8 cellular contexts compared by ENCODE assay signal in genomic region chr12:76820888-76821482, GRCh38. TPM values are rescaled to one million over a fixed set of nuclear protein-coding genes. Genes with fewer than 3 reads are reported as not detected.
DNase-seq lines count a peak whose midpoint lies in the region; ATAC-seq and TF ChIP-seq lines count a peak whose summit lies in the region.

No MANE protein-coding gene starts in this region.

- WGBS in right cardiac atrium, result 22% methylated on average over 2 of the region's 2 CpGs
- WGBS in transverse colon (ENCODE audit: low coverage in 1 of 2), 2 donors, result 46% methylated on average over 2 of the region's 2 CpGs; no CpG with 5 or more reads in 1 of the 2 donors

- H3K4me1 Mint-ChIP-seq in activated CD8-positive, alpha-beta T cell treated with anti-CD3 and anti-CD28 coated beads, Interleukin-2, amount 10 ng/mL, durations not matched to agents 7 days and 5 days (ENCODE audit: low read depth), result no peaks in the 10 kb centered on the region
- no peaks in the 10 kb centered on the region for H3K4me1 Mint-ChIP-seq in CD8-positive, alpha-beta T cell (ENCODE audit: low read depth)
- no peaks in the 10 kb centered on the region for H3K4me1 Mint-ChIP-seq in activated CD8-positive, alpha-beta T cell treated with anti-CD3 and anti-CD28 coated beads for 36 hours (ENCODE audit: low read depth)

- no peaks in the 10 kb centered on the region for H3K4me1 ChIP-seq in BE2C
- no peaks in the 10 kb centered on the region for H3K4me1 ChIP-seq in right cardiac atrium (ENCODE audit: control insufficient read depth, insufficient read depth, low read length)
- no peaks in the 10 kb centered on the region for H3K4me1 ChIP-seq in transverse colon
- H3K4me1 ChIP-seq in CD8-positive, alpha-beta T cell (ENCODE audit: insufficient read depth, low read length), result no peaks in the 10 kb centered on the region

- H3K9me3 ChIP-seq in BE2C, result no peaks in the 10 kb centered on the region
- no peaks in the 10 kb centered on the region for H3K9me3 ChIP-seq in right cardiac atrium (ENCODE audit: control insufficient read depth, low read length)
- H3K9me3 ChIP-seq in transverse colon, result no peaks in the 10 kb centered on the region
- H3K9me3 ChIP-seq in CD8-positive, alpha-beta T cell (ENCODE audit: low read length), result no peaks in the 10 kb centered on the region

- intact Hi-C loops in right cardiac atrium (cut with DNase I) (no loop called here), transverse colon (cut with DNase I; ENCODE audit: low total_unique reads) (no loop called here)
- intact Hi-C loops in CD8-positive, alpha-beta T cell (cut with DNase I, micrococcal nuclease), result no loop called here
- intact Hi-C loops in activated CD8-positive, alpha-beta T cell treated with anti-CD3 and anti-CD28 coated beads for 36 hours (cut with micrococcal nuclease), result no loop called here

- in situ Hi-C loops in transverse colon (cut with MboI; ENCODE audit: low pct_ligation_motif_present in 1 of 4, low pct_unique_long_range_greater_than_20kb in 1 of 4, low sequenced_read_pairs in 3 of 4), result loop anchor here in 1 of 4 donors (25.0 kb wide), 1 partner anchor 91 kb away; no protein-coding TSS in a partner anchor

- POLR2A ChIA-PET in activated CD8-positive, alpha-beta T cell treated with anti-CD3 and anti-CD28 coated beads, Interleukin-2, amount 10 ng/mL, durations not matched to agents 7 days and 5 days (lab: Charles Lee), result no interaction called here
- POLR2A ChIA-PET in CD8-positive, alpha-beta T cell (lab: Charles Lee), result interaction anchor here (1.0 kb wide), 1 partner anchor 11 kb away, joined by 3 read pairs; no protein-coding TSS in a partner anchor
- POLR2A ChIA-PET in activated CD8-positive, alpha-beta T cell treated with anti-CD3 and anti-CD28 coated beads for 36 hours (lab: Charles Lee), result interaction anchor here (0.6 kb wide), 1 partner anchor 34 kb away, joined by 3 read pairs; no protein-coding TSS in a partner anchor

- H3K27ac ChIP-seq in right cardiac atrium (ENCODE audit: low read length), result no peak overlapping the region
- H3K27ac ChIP-seq in transverse colon, result no peak overlapping the region
- no peak overlapping the region for H3K27ac ChIP-seq in CD8-positive, alpha-beta T cell (ENCODE audit: low read depth, low read length)

- H3K4me3 ChIP-seq in BE2C (ENCODE audit: low read depth, low read length) (no peak overlapping the region), right cardiac atrium (ENCODE audit: low read length) (no peak overlapping the region), transverse colon (no peak overlapping the region)
- no peak overlapping the region for H3K4me3 ChIP-seq in CD8-positive, alpha-beta T cell (ENCODE audit: low read depth, low read length)

- H3K27me3 ChIP-seq in BE2C, result no peaks in the 10 kb centered on the region
- H3K27me3 ChIP-seq in right cardiac atrium (ENCODE audit: control insufficient read depth, insufficient read depth), result no peaks in the 10 kb centered on the region
- H3K27me3 ChIP-seq in transverse colon, result no peaks in the 10 kb centered on the region
- no peaks in the 10 kb centered on the region for H3K27me3 ChIP-seq in CD8-positive, alpha-beta T cell (ENCODE audit: insufficient read depth, low read length)

- H3K27me3 Mint-ChIP-seq in activated CD8-positive, alpha-beta T cell treated with anti-CD3 and anti-CD28 coated beads, Interleukin-2, amount 10 ng/mL, durations not matched to agents 7 days and 5 days (ENCODE audit: low read depth), result no peaks in the 10 kb centered on the region
- no peaks in the 10 kb centered on the region for H3K27me3 Mint-ChIP-seq in CD8-positive, alpha-beta T cell (ENCODE audit: low read depth)
- no peaks in the 10 kb centered on the region for H3K27me3 Mint-ChIP-seq in activated CD8-positive, alpha-beta T cell treated with anti-CD3 and anti-CD28 coated beads for 36 hours

- TF ChIP-seq POLR2A in transverse colon (IDR thresholded peaks at IDR 0.05), result no peak

- H3K36me3 ChIP-seq in BE2C (peaks cover 2% of the 10 kb centered on the region; the same call in 1 of the 2 replicates), transverse colon (peaks cover 0 to 21% (median 5%) of the 10 kb centered on the region in 4 donors)
- peaks cover 4% of the 10 kb centered on the region for H3K36me3 ChIP-seq in CD8-positive, alpha-beta T cell (ENCODE audit: insufficient read depth, low read length)

- CTCF ChIA-PET in activated CD8-positive, alpha-beta T cell treated with anti-CD3 and anti-CD28 coated beads, Interleukin-2, amount 10 ng/mL, durations not matched to agents 7 days and 5 days (lab: Charles Lee), result interaction anchor here (1.1 to 1.6 kb wide), 6 partner anchors 28 to 235 kb away, joined by 3 to 6 read pairs (median 3); no protein-coding TSS in a partner anchor
- CTCF ChIA-PET in CD8-positive, alpha-beta T cell (lab: Charles Lee), result no interaction called here
- CTCF ChIA-PET in activated CD8-positive, alpha-beta T cell treated with anti-CD3 and anti-CD28 coated beads for 36 hours (lab: Charles Lee), result interaction anchor here (0.6 to 1.2 kb wide), 5 partner anchors 11 to 207 kb away, joined by 3 to 4 read pairs (median 3); no protein-coding TSS in a partner anchor

- no peak overlapping the region for H3K4me3 Mint-ChIP-seq in activated CD8-positive, alpha-beta T cell treated with anti-CD3 and anti-CD28 coated beads, Interleukin-2, amount 10 ng/mL, durations not matched to agents 7 days and 5 days
- H3K4me3 Mint-ChIP-seq in CD8-positive, alpha-beta T cell, result no peak overlapping the region
- no peak overlapping the region for H3K4me3 Mint-ChIP-seq in activated CD8-positive, alpha-beta T cell treated with anti-CD3 and anti-CD28 coated beads for 36 hours

- peaks cover 2% of the 10 kb centered on the region for H3K36me3 Mint-ChIP-seq in activated CD8-positive, alpha-beta T cell treated with anti-CD3 and anti-CD28 coated beads, Interleukin-2, amount 10 ng/mL, durations not matched to agents 7 days and 5 days (ENCODE audit: low read depth)
- H3K36me3 Mint-ChIP-seq in CD8-positive, alpha-beta T cell, result peaks cover 50% of the 10 kb centered on the region
- H3K36me3 Mint-ChIP-seq in activated CD8-positive, alpha-beta T cell treated with anti-CD3 and anti-CD28 coated beads for 36 hours (ENCODE audit: low read depth), result peaks cover 3% of the 10 kb centered on the region

- no peak overlapping the region for H3K27ac Mint-ChIP-seq in activated CD8-positive, alpha-beta T cell treated with anti-CD3 and anti-CD28 coated beads, Interleukin-2, amount 10 ng/mL, durations not matched to agents 7 days and 5 days
- no peak overlapping the region for H3K27ac Mint-ChIP-seq in CD8-positive, alpha-beta T cell
- H3K27ac Mint-ChIP-seq in activated CD8-positive, alpha-beta T cell treated with anti-CD3 and anti-CD28 coated beads for 36 hours, result no peak overlapping the region

- TF ChIP-seq CTCF in BE2C (IDR thresholded peaks at IDR 0.05; ENCODE audit: low read depth, low read length) (peak; percentile 76), transverse colon (IDR thresholded peaks at IDR 0.05) (peak; percentile 41 to 55 (median 47))
- TF ChIP-seq CTCF in CD8-positive, alpha-beta T cell (IDR thresholded peaks at IDR 0.05), result no peak
- TF ChIP-seq CTCF in activated CD8-positive, alpha-beta T cell treated with anti-CD3 and anti-CD28 coated beads for 36 hours (IDR thresholded peaks at IDR 0.05), result no peak

- DNase-seq in BE2C (peak; percentile 34), HCEC 1CT (peak; percentile 50), SW 1271 (lab: John Stamatoyannopoulos, UW) (peak; percentile 4 to 43), right cardiac atrium (peak in 2 of 3 donors; percentile 18 to 38), transverse colon (peak; percentile 19)
- no peak for DNase-seq in activated CD8-positive, alpha-beta T cell treated with anti-CD3 and anti-CD28 coated beads, Interleukin-2, amount 10 ng/mL, durations not matched to agents 7 days and 5 days
- no peak for DNase-seq in CD8-positive, alpha-beta T cell
- no peak for DNase-seq in activated CD8-positive, alpha-beta T cell treated with anti-CD3 and anti-CD28 coated beads for 36 hours

- ATAC-seq in right cardiac atrium, result peak in 1 of 2 donors; percentile 52
- no peak for ATAC-seq in activated CD8-positive, alpha-beta T cell treated with anti-CD3 and anti-CD28 coated beads, Interleukin-2, amount 10 ng/mL, durations not matched to agents 7 days and 5 days
- no peak for ATAC-seq in CD8-positive, alpha-beta T cell
- no peak for ATAC-seq in activated CD8-positive, alpha-beta T cell treated with anti-CD3 and anti-CD28 coated beads for 36 hours

- no peak for TF ChIP-seq EP300 in transverse colon (IDR thresholded peaks at IDR 0.05; ENCODE audit: low read depth)

- no peaks in the 10 kb centered on the region for H3K9me3 Mint-ChIP-seq in activated CD8-positive, alpha-beta T cell treated with anti-CD3 and anti-CD28 coated beads, Interleukin-2, amount 10 ng/mL, durations not matched to agents 7 days and 5 days (ENCODE audit: insufficient read depth)
- H3K9me3 Mint-ChIP-seq in CD8-positive, alpha-beta T cell, result no peaks in the 10 kb centered on the region
- no peaks in the 10 kb centered on the region for H3K9me3 Mint-ChIP-seq in activated CD8-positive, alpha-beta T cell treated with anti-CD3 and anti-CD28 coated beads for 36 hours

RNA-seq across cellular contexts. Expression of gene ZDHHC17, which starts 57.1 kb away (rescaled TPM):
- 25.5 TPM for polyA plus RNA-seq in BE2C (2012; ENCODE audit: insufficient read depth, insufficient read length, low read depth)
- total RNA-seq in right cardiac atrium (10 to 100 TPM; 22.1 to 30.4 (median 24.4) TPM), transverse colon (10 to 100 TPM in 3 of 4 donors, 1 to 10 TPM in 1; 2.6 to 38.7 (median 18.5) TPM)
- 11.7 TPM for polyA plus RNA-seq in right cardiac atrium
- total RNA-seq in activated CD8-positive, alpha-beta T cell treated with anti-CD3 and anti-CD28 coated beads, Interleukin-2, amount 10 ng/mL, durations not matched to agents 7 days and 5 days, result 10 to 100 TPM; 26.6 to 28.1 TPM
- 10 to 100 TPM; 38.1 to 40.3 TPM for total RNA-seq in CD8-positive, alpha-beta T cell
- 10 to 100 TPM; 20.8 to 22.4 TPM for total RNA-seq in activated CD8-positive, alpha-beta T cell treated with anti-CD3 and anti-CD28 coated beads for 36 hours

RNA-seq across cellular contexts. Expression of gene CSRP2, which starts 57.8 kb away (rescaled TPM):
- polyA plus RNA-seq in BE2C (2012; ENCODE audit: insufficient read depth, insufficient read length, low read depth), result 1.8 TPM
- total RNA-seq in right cardiac atrium (10 to 100 TPM in 1 of 4 donors, 1 to 10 TPM in 3; 5.0 to 10.2 (median 6.0) TPM), transverse colon (1 to 10 TPM; 1.9 to 9.6 (median 8.3) TPM)
- 24.0 TPM for polyA plus RNA-seq in right cardiac atrium
- under 1 TPM in 1 of 2 experiments, not detected in 1; 0.47 TPM for total RNA-seq in activated CD8-positive, alpha-beta T cell treated with anti-CD3 and anti-CD28 coated beads, Interleukin-2, amount 10 ng/mL, durations not matched to agents 7 days and 5 days
- not detected for total RNA-seq in CD8-positive, alpha-beta T cell
- total RNA-seq in activated CD8-positive, alpha-beta T cell treated with anti-CD3 and anti-CD28 coated beads for 36 hours, result 1 to 10 TPM; 1.2 to 1.8 TPM

Comparison
In these comparisons a context has a peak if more than half of its experiments do, and no peak if none do; other contexts are left out.
1. DNase-seq: peak in BE2C (single experiment), HCEC 1CT (single experiment), SW 1271 (2 of 2), right cardiac atrium (2 of 3) and transverse colon (single experiment); none in activated CD8-positive, alpha-beta T cell treated with anti-CD3 and anti-CD28 coated beads, Interleukin-2, amount 10 ng/mL, durations not matched to agents 7 days and 5 days (single experiment), CD8-positive, alpha-beta T cell (0 of 7) and activated CD8-positive, alpha-beta T cell treated with anti-CD3 and anti-CD28 coated beads for 36 hours (single experiment).
2. CTCF ChIP-seq: peak in BE2C (single experiment) and transverse colon (5 of 5); none in CD8-positive, alpha-beta T cell (single experiment) and activated CD8-positive, alpha-beta T cell treated with anti-CD3 and anti-CD28 coated beads for 36 hours (single experiment).